ENCODE assay signal across 10 cellular contexts in genomic region chr6:33198853-33199436, GRCh38. TPM values are rescaled to one million over a fixed set of nuclear protein-coding genes. Genes with fewer than 3 reads are reported as not detected.
DNase-seq lines count a peak whose midpoint lies in the region; ATAC-seq, FAIRE-seq and TF ChIP-seq lines count a peak whose summit lies in the region.
"Had no signal": no experiment of that assay in that cellular context is flagged by ENCODE, and none has a peak within 500 bp of the region (broad histone marks: within the 10 kb centered on the region; RNA-seq: fewer than 3 reads in every experiment).

No MANE protein-coding gene starts in this region.

- H3K27ac Mint-ChIP-seq in brain = peak overlapping the region; percentile 92 to 96 (median 94)

- WGBS in A549 (ENCODE audit: missing lambda C conversion rate) = 18% methylated on average over 1 of the region's 3 CpGs

- TF ChIP-seq CTCF in A549 (IDR thresholded peaks at IDR 0.05) (no peak), HL-60 (IDR thresholded peaks at IDR 0.05; ENCODE audit: insufficient read depth, low read length) (no peak), brain (conservative IDR thresholded peaks at IDR 0.05) (no peak)

- peaks cover 33% of the 10 kb centered on the region for H3K36me3 ChIP-seq in mucosa of stomach (ENCODE audit: control insufficient read depth, insufficient read depth, low read length)

- H3K4me1 ChIP-seq in A549 = peaks cover 23% of the 10 kb centered on the region
- H3K4me1 ChIP-seq in mucosa of stomach (ENCODE audit: control insufficient read depth, insufficient read depth, low read length) = peaks cover 45% of the 10 kb centered on the region

- H3K4me3 ChIP-seq in A549 (peak overlapping the region; percentile 98), HL-60 (replicated peaks; ENCODE audit: insufficient read depth, low read length) (peak overlapping the region; percentile 68), mucosa of stomach (ENCODE audit: low read length) (no peak overlapping the region)

- H3K36me3 Mint-ChIP-seq in brain = peaks cover 53% of the 10 kb centered on the region

- TF ChIP-seq RAD21 in A549 (conservative IDR thresholded peaks at IDR 0.05 in 1 of 2, IDR thresholded peaks at IDR 0.05 in 1 of 2) = no peak

- H3K4me1 Mint-ChIP-seq in brain = peaks cover 68% of the 10 kb centered on the region

- peaks cover 15% of the 10 kb centered on the region for H3K27me3 Mint-ChIP-seq in brain

- peak overlapping the region; percentile 97 for H3K9ac ChIP-seq in mucosa of stomach (ENCODE audit: low read length)

- no peak for DNase-seq in A549 (ENCODE audit: low read depth in 1 of 2, low spot score in 1 of 2)
- DNase-seq in HL-60 (ENCODE audit: low read depth in 1 of 2, low spot score in 1 of 2) = no peak
- no peak for DNase-seq in NCI-H1048 (lab: John Stamatoyannopoulos, UW)
- DNase-seq in NOMO-1 (lab: John Stamatoyannopoulos, UW; ENCODE audit: unreplicated experiment in 2 of 2) = no peak
- DNase-seq: activated CD4-positive, CD25-positive, alpha-beta regulatory T cell had no signal

- no peak for TF ChIP-seq POLR2A in A549 (IDR thresholded peaks at IDR 0.05; ENCODE audit: low read length)

- POLR2A ChIA-PET in A549 (lab: Yijun Ruan, JAX) = interaction anchor here (0.9 to 1.5 kb wide), 2 partner anchors 10 to 227 kb away, joined by 4 to 6 read pairs; partner anchors contain the start of gene RING1

- H3K9me3 ChIP-seq in A549 = no peaks in the 10 kb centered on the region
- H3K9me3 ChIP-seq in mucosa of stomach (ENCODE audit: control insufficient read depth, low read length) = no peaks in the 10 kb centered on the region

- ATAC-seq in A549 (no peak), GM19351 (IDR thresholded peaks at IDR 0.05; ENCODE audit: unreplicated experiment) (no peak), GM19455 (IDR thresholded peaks at IDR 0.05; ENCODE audit: unreplicated experiment) (no peak)

- H3K9me3 Mint-ChIP-seq in brain = peaks cover 0 to 3% (median 0%) of the 10 kb centered on the region in 5 experiments

- no peaks in the 10 kb centered on the region for H3K27me3 ChIP-seq in HL-60 (ENCODE audit: insufficient read depth, poor library complexity, severe bottlenecking)
- no peaks in the 10 kb centered on the region for H3K27me3 ChIP-seq in mucosa of stomach (ENCODE audit: control insufficient read depth, insufficient read depth, low read length)

- H3K4me3 Mint-ChIP-seq in brain = peak overlapping the region; percentile 95 to 100 (median 99)

- H3K27ac ChIP-seq in A549 (peak overlapping the region; percentile 97 to 100; a peak in 5 of 6 replicates), HL-60 (replicated peaks) (no peak overlapping the region)

- FAIRE-seq in A549 (lab: Jason Lieb, UNC) = no peak
- FAIRE-seq: islet of Langerhans had no signal

- TF ChIP-seq EP300 in A549 (IDR thresholded peaks at IDR 0.05) = no peak

- CTCF ChIA-PET in A549 (lab: Yijun Ruan, JAX) = interaction anchor here (0.8 to 2.1 kb wide), 3 partner anchors 10 to 49 kb away, joined by 3 to 9 read pairs (median 8); partner anchors contain the start of gene RING1

- peak overlapping the region; percentile 99 for H3K4me2 ChIP-seq in A549

TF ChIP-seq in A549, 52 proteins besides CTCF, POLR2A, EP300 and RAD21:
- TF ChIP-seq BHLHE40 (IDR thresholded peaks at IDR 0.05; ENCODE audit: low read depth, low read length) (no peak), MYC (IDR thresholded peaks at IDR 0.05; ENCODE audit: borderline replicate concordance, low read length) (no peak), SREBF2 (IDR thresholded peaks at IDR 0.05) (no peak), RFX5 (IDR thresholded peaks at IDR 0.05) (no peak), KDM5A (IDR thresholded peaks at IDR 0.05) (no peak), ESRRA (IDR thresholded peaks at IDR 0.05; ENCODE audit: borderline replicate concordance, low read length) (no peak), ZFP36 (IDR thresholded peaks at IDR 0.05; ENCODE audit: borderline replicate concordance, partially characterized antibody) (no peak), ATOH8 (CRISPR knock-in tag; IDR thresholded peaks at IDR 0.05; ENCODE audit: low read depth) (no peak), ZC3H11A (IDR thresholded peaks at IDR 0.05) (no peak), PHF8 (IDR thresholded peaks at IDR 0.05; ENCODE audit: borderline replicate concordance, low read depth) (no peak), RCOR1 (IDR thresholded peaks at IDR 0.05; ENCODE audit: low read depth, low read length) (no peak), BCL3 (IDR thresholded peaks at IDR 0.05) (no peak), TP53 (CRISPR knock-in tag; IDR thresholded peaks at IDR 0.05) (no peak), ELK1 (IDR thresholded peaks at IDR 0.05; ENCODE audit: low read depth, low read length) (no peak)

RNA-seq across cellular contexts. Expression of gene RXRB, which starts 1.5 kb away (rescaled TPM):
- 15.6 and 21.1 TPM in 2 replicates for polyA plus RNA-seq in A549 (2011; rRNA removed)
- polyA plus RNA-seq in A549 (2012; cell fraction: cytosol; rRNA removed) = 13.6 and 18.5 TPM in 2 replicates
- 43.2 and 51.7 TPM in 2 replicates for polyA plus RNA-seq in A549 (2012; cell fraction: nucleus; rRNA removed)
- 19.1 to 21.3 TPM (median 20.3 TPM) in 3 replicates for polyA plus RNA-seq in A549 (2017; fragmentation: RNase III; extraction: RNeasy Plus Mini Kit Qiagen cat#74134 plus additional on column Dnase treatment)
- 24.3 and 29.0 TPM in 2 replicates for polyA minus RNA-seq in A549 (2011; rRNA and poly(A)+ RNA removed)
- polyA plus RNA-seq in brain (ENCODE audit: insufficient read depth, low read depth, low replicate concordance) = 63.3 TPM

RNA-seq across cellular contexts. Expression of gene SLC39A7, which starts 1.7 kb away (rescaled TPM):
- polyA plus RNA-seq in A549 (2011; rRNA removed) (59.0 and 66.5 TPM in 2 replicates), A549 (2017; fragmentation: RNase III; extraction: RNeasy Plus Mini Kit Qiagen cat#74134 plus additional on column Dnase treatment) (104 to 125 TPM (median 122 TPM) in 3 replicates), brain (ENCODE audit: insufficient read depth, low read depth, low replicate concordance) (114 TPM)
- 64.6 and 64.9 TPM in 2 replicates for polyA plus RNA-seq in A549 (2012; cell fraction: cytosol; rRNA removed)
- polyA plus RNA-seq in A549 (2012; cell fraction: nucleus; rRNA removed) = 47.0 and 53.6 TPM in 2 replicates
- polyA minus RNA-seq in A549 (2011; rRNA and poly(A)+ RNA removed) = 37.2 and 39.7 TPM in 2 replicates

RNA-seq across cellular contexts. Expression of gene HSD17B8, which starts 5.5 kb away (rescaled TPM):
- 15.9 and 16.5 TPM in 2 replicates for polyA plus RNA-seq in A549 (2011; rRNA removed)
- 35.1 and 37.4 TPM in 2 replicates for polyA plus RNA-seq in A549 (2012; cell fraction: cytosol; rRNA removed)
- 33.3 and 45.0 TPM in 2 replicates for polyA plus RNA-seq in A549 (2012; cell fraction: nucleus; rRNA removed)
- 9.3 to 9.6 TPM (median 9.5 TPM) in 3 replicates for polyA plus RNA-seq in A549 (2017; fragmentation: RNase III; extraction: RNeasy Plus Mini Kit Qiagen cat#74134 plus additional on column Dnase treatment)
- 13.6 and 16.6 TPM in 2 replicates for polyA minus RNA-seq in A549 (2011; rRNA and poly(A)+ RNA removed)
- 23.3 TPM for polyA plus RNA-seq in brain (ENCODE audit: insufficient read depth, low read depth, low replicate concordance)

RNA-seq across cellular contexts. Expression of gene COL11A2, which starts 6.7 kb away (rescaled TPM):
- 0.66 and 0.73 TPM in 2 replicates for polyA plus RNA-seq in A549 (2011; rRNA removed)
- polyA plus RNA-seq in A549 (2012; cell fraction: cytosol; rRNA removed) = 0.40 and 0.47 TPM in 2 replicates
- 5.3 and 6.0 TPM in 2 replicates for polyA plus RNA-seq in A549 (2012; cell fraction: nucleus; rRNA removed)
- 0.93 to 1.3 TPM (median 1.1 TPM) in 3 replicates for polyA plus RNA-seq in A549 (2017; fragmentation: RNase III; extraction: RNeasy Plus Mini Kit Qiagen cat#74134 plus additional on column Dnase treatment)
- polyA minus RNA-seq in A549 (2011; rRNA and poly(A)+ RNA removed) = 0.19 and 0.33 TPM in 2 replicates
- polyA plus RNA-seq in brain (ENCODE audit: insufficient read depth, low read depth, low replicate concordance) = 1.2 TPM

RNA-seq across cellular contexts. Expression of gene RING1, which starts 9.4 kb away (rescaled TPM):
- 12.7 and 14.6 TPM in 2 replicates for polyA plus RNA-seq in A549 (2011; rRNA removed)
- 25.2 and 28.3 TPM in 2 replicates for polyA plus RNA-seq in A549 (2012; cell fraction: cytosol; rRNA removed)
- 28.3 and 35.9 TPM in 2 replicates for polyA plus RNA-seq in A549 (2012; cell fraction: nucleus; rRNA removed)
- polyA plus RNA-seq in A549 (2017; fragmentation: RNase III; extraction: RNeasy Plus Mini Kit Qiagen cat#74134 plus additional on column Dnase treatment) = 31.4 to 39.0 TPM (median 35.0 TPM) in 3 replicates
- 12.6 and 14.2 TPM in 2 replicates for polyA minus RNA-seq in A549 (2011; rRNA and poly(A)+ RNA removed)
- 78.8 TPM for polyA plus RNA-seq in brain (ENCODE audit: insufficient read depth, low read depth, low replicate concordance)
